15 cellular contexts compared by ENCODE assay signal in genomic region chr19:16261584-16262370, GRCh38.
DNase-seq lines count a peak whose midpoint lies in the region; ATAC-seq, FAIRE-seq and TF ChIP-seq lines count a peak whose summit lies in the region.
"Had no signal": no experiment of that assay in that cellular context is flagged by ENCODE, and none has a peak within 500 bp of the region (broad histone marks: within the 10 kb centered on the region; RNA-seq: fewer than 3 reads in every experiment).

No MANE protein-coding gene starts in this region.

- no peak for ATAC-seq in GM21717 (IDR thresholded peaks at IDR 0.05; ENCODE audit: unreplicated experiment)
- ATAC-seq: WTC11 had no signal

- H3K79me1 ChIP-seq in neuronal stem cell (ENCODE audit: low read depth, low read length): peaks cover 2% of the 10 kb centered on the region

- no peak overlapping the region for H3K23ac ChIP-seq in neuronal stem cell (ENCODE audit: low read depth, low read length, poor library complexity)

- no peak overlapping the region for H4K8ac ChIP-seq in neuronal stem cell (ENCODE audit: low read depth, low read length)

- no peak overlapping the region for H2BK15ac ChIP-seq in neuronal stem cell (ENCODE audit: low read length)

- H2AK5ac ChIP-seq in neuronal stem cell (ENCODE audit: low read depth, low read length): no peak overlapping the region

- H3K9me3 ChIP-seq in Karpas-422 (ENCODE audit: low read length) (no peaks in the 10 kb centered on the region), astrocyte (ENCODE audit: insufficient read depth, low read depth, low read length) (no peaks in the 10 kb centered on the region), neuronal stem cell (replicated peaks in 1 of 2; ENCODE audit: control insufficient read depth in 2 of 2, insufficient read depth in 1 of 2, low read depth in 1 of 2, low read length in 2 of 2) (no peaks in the 10 kb centered on the region), SJCRH30 (replicated peaks) (no peaks in the 10 kb centered on the region; the same call in 1 of the 2 replicates)
- H3K9me3 ChIP-seq: thoracic aorta had no signal

- H3K9me2 ChIP-seq in Karpas-422 (replicated peaks; ENCODE audit: insufficient read depth, low read length): no peaks in the 10 kb centered on the region

- H3K79me2 ChIP-seq in Karpas-422 (ENCODE audit: low read length): no peaks in the 10 kb centered on the region
- H3K79me2 ChIP-seq in astrocyte (ENCODE audit: insufficient read depth, low read length): no peaks in the 10 kb centered on the region

- intact Hi-C loops in activated CD4-positive, alpha-beta T cell treated with anti-CD3 and anti-CD28 coated beads, Interleukin-2, amount 10 ng/mL, durations not matched to agents 24 days and 14 days (cut with micrococcal nuclease): loop anchor here (10.0 kb wide), 1 partner anchor 63 kb away; the partner anchor contains the start of gene KLF2

- H3K14ac ChIP-seq in neuronal stem cell (ENCODE audit: low read length): peak overlapping the region; percentile 31

- H2BK5ac ChIP-seq in neuronal stem cell (ENCODE audit: low read length): peak overlapping the region; percentile 39

- H4K91ac ChIP-seq in neuronal stem cell (ENCODE audit: low read depth, low read length, poor library complexity): no peak overlapping the region

- no peak overlapping the region for H2BK12ac ChIP-seq in neuronal stem cell (ENCODE audit: low read length)

- H2AFZ ChIP-seq in Karpas-422 (ENCODE audit: low read length) (no peak overlapping the region), astrocyte (ENCODE audit: low read depth, low read length) (no peak overlapping the region), neuronal stem cell (ENCODE audit: low read length) (no peak overlapping the region)

- peak overlapping the region; percentile 53 for H3K18ac ChIP-seq in neuronal stem cell (ENCODE audit: low read length)

- H3K36me3 Mint-ChIP-seq in activated CD4-positive, alpha-beta T cell treated with anti-CD3 and anti-CD28 coated beads, Interleukin-2, amount 10 ng/mL, durations not matched to agents 24 days and 14 days (ENCODE audit: low read depth): peaks cover 1% of the 10 kb centered on the region
- H3K36me3 Mint-ChIP-seq in astrocyte (ENCODE audit: low read depth, unreplicated experiment): peaks cover 3% of the 10 kb centered on the region
- H3K36me3 Mint-ChIP-seq: WTC11 had no signal

- H3K4me3 Mint-ChIP-seq in activated CD4-positive, alpha-beta T cell treated with anti-CD3 and anti-CD28 coated beads, Interleukin-2, amount 10 ng/mL, durations not matched to agents 24 days and 14 days: peak overlapping the region; percentile 53
- H3K4me3 Mint-ChIP-seq in astrocyte (ENCODE audit: unreplicated experiment): no peak overlapping the region
- H3K4me3 Mint-ChIP-seq: neural crest cell, WTC11 had no signal

- H3K9ac ChIP-seq in Karpas-422 (ENCODE audit: low read length) (peak overlapping the region; percentile 28; the same call in 1 of the 2 replicates), astrocyte (ENCODE audit: low read length) (no peak overlapping the region), neuronal stem cell (ENCODE audit: low read depth, low read length, poor library complexity) (no peak overlapping the region)

- peak overlapping the region; percentile 58; the same call in 1 of the 2 replicates for H3K4me3 ChIP-seq in Karpas-422 (ENCODE audit: low read length)
- H3K4me3 ChIP-seq in astrocyte (ENCODE audit: insufficient read depth, low read depth, low read length): no peak overlapping the region
- peak overlapping the region in 1 of 2 donors; percentile 43 for H3K4me3 ChIP-seq in neuronal stem cell (ENCODE audit: low read length in 2 of 2)
- no peak overlapping the region for H3K4me3 ChIP-seq in SJCRH30
- H3K4me3 ChIP-seq: thoracic aorta had no signal

- H3K4me1 ChIP-seq in Karpas-422 (ENCODE audit: low read length): peaks cover 72% of the 10 kb centered on the region
- H3K4me1 ChIP-seq in astrocyte (ENCODE audit: insufficient read depth, low read length): peaks cover 4% of the 10 kb centered on the region
- H3K4me1 ChIP-seq in neuronal stem cell (ENCODE audit: control insufficient read depth in 2 of 2, insufficient read depth in 1 of 2, low read depth in 1 of 2, low read length in 2 of 2): no peaks in the 10 kb centered on the region
- no peaks in the 10 kb centered on the region for H3K4me1 ChIP-seq in SJCRH30

- TF ChIP-seq CTCF in astrocyte (IDR thresholded peaks at IDR 0.05; ENCODE audit: insufficient read depth, low read depth, low read length): no peak

- no peak overlapping the region for H3K4ac ChIP-seq in neuronal stem cell (ENCODE audit: low read length)

- H4K20me1 ChIP-seq in Karpas-422 (ENCODE audit: insufficient read depth, low read depth, low read length) (peaks cover 25% of the 10 kb centered on the region; the same call in 1 of the 2 replicates), astrocyte (ENCODE audit: insufficient read depth, low read length) (no peaks in the 10 kb centered on the region)

- H3K27me3 ChIP-seq in Karpas-422 (ENCODE audit: low read length) (no peaks in the 10 kb centered on the region; the same call in 1 of the 2 replicates), astrocyte (ENCODE audit: insufficient read depth, low read length) (peaks cover 3% of the 10 kb centered on the region), neuronal stem cell (ENCODE audit: control insufficient read depth in 3 of 3, insufficient read depth in 3 of 3, low read depth in 1 of 3, low read length in 3 of 3) (peaks cover 0 to 16% (median 0%) of the 10 kb centered on the region in 3 experiments), SJCRH30 (peaks cover 16% of the 10 kb centered on the region)

- H3K4me2 ChIP-seq in Karpas-422 (ENCODE audit: low read depth, low read length, poor library complexity, severe bottlenecking): peak overlapping the region; percentile 75
- H3K4me2 ChIP-seq in astrocyte (ENCODE audit: low read length): no peak overlapping the region
- H3K4me2 ChIP-seq in neuronal stem cell (ENCODE audit: insufficient read depth, low read length, poor library complexity, severe bottlenecking): no peak overlapping the region

- peak overlapping the region; percentile 2 for H3K27ac Mint-ChIP-seq in activated CD4-positive, alpha-beta T cell treated with anti-CD3 and anti-CD28 coated beads, Interleukin-2, amount 10 ng/mL, durations not matched to agents 24 days and 14 days
- peak overlapping the region; percentile 62 for H3K27ac Mint-ChIP-seq in astrocyte (ENCODE audit: unreplicated experiment)
- H3K27ac Mint-ChIP-seq: WTC11 had no signal

- H3K27me3 Mint-ChIP-seq in activated CD4-positive, alpha-beta T cell treated with anti-CD3 and anti-CD28 coated beads, Interleukin-2, amount 10 ng/mL, durations not matched to agents 24 days and 14 days: peaks cover 29% of the 10 kb centered on the region
- H3K27me3 Mint-ChIP-seq in astrocyte (ENCODE audit: low read depth, unreplicated experiment): peaks cover 44% of the 10 kb centered on the region

- peak; percentile 68 for DNase-seq in activated CD4-positive, alpha-beta T cell treated with anti-CD3 and anti-CD28 coated beads, Interleukin-2, amount 10 ng/mL, durations not matched to agents 24 days and 14 days
- DNase-seq in activated CD4-positive, alpha-beta T cell treated with anti-CD3 and anti-CD28 coated beads for 48 hours: no peak
- DNase-seq in Karpas-422 (peak; percentile 75), astrocyte (ENCODE audit: low read depth) (no peak), neuronal stem cell (ENCODE audit: low spot score) (no peak), NCI-H187 (lab: John Stamatoyannopoulos, UW) (no peak), SJCRH30 (no peak)
- DNase-seq: cerebellar nuclear complex, Right ventricle myocardium superior had no signal

- WGBS in neuronal stem cell (ENCODE audit: extremely low coverage in 2 of 2, insufficient read length in 2 of 2, insufficient replicate concordance in 1 of 2), 2 donors: no CpG with 5 or more reads among the region's 18 CpGs

- peaks cover 43% of the 10 kb centered on the region for H3K4me1 Mint-ChIP-seq in activated CD4-positive, alpha-beta T cell treated with anti-CD3 and anti-CD28 coated beads, Interleukin-2, amount 10 ng/mL, durations not matched to agents 24 days and 14 days
- H3K4me1 Mint-ChIP-seq in astrocyte (ENCODE audit: low read depth, unreplicated experiment): peaks cover 2% of the 10 kb centered on the region
- H3K4me1 Mint-ChIP-seq: neural crest cell, WTC11 had no signal

- H2BK120ac ChIP-seq in neuronal stem cell (ENCODE audit: low read depth, low read length): no peak overlapping the region

- no peak for FAIRE-seq in astrocyte (lab: Jason Lieb, UNC)
- FAIRE-seq: A204.1, D721Med had no signal

- no peaks in the 10 kb centered on the region for H3K36me3 ChIP-seq in Karpas-422 (ENCODE audit: insufficient read depth, low read length)
- H3K36me3 ChIP-seq in astrocyte (ENCODE audit: insufficient read depth, low read length): no peaks in the 10 kb centered on the region
- H3K36me3 ChIP-seq in neuronal stem cell (replicated peaks in 1 of 2; ENCODE audit: control insufficient read depth in 2 of 2, insufficient read depth in 2 of 2, low read length in 2 of 2): no peaks in the 10 kb centered on the region
- H3K36me3 ChIP-seq in SJCRH30: no peaks in the 10 kb centered on the region
- H3K36me3 ChIP-seq: thoracic aorta had no signal

- no peaks in the 10 kb centered on the region for H3K9me3 Mint-ChIP-seq in activated CD4-positive, alpha-beta T cell treated with anti-CD3 and anti-CD28 coated beads, Interleukin-2, amount 10 ng/mL, durations not matched to agents 24 days and 14 days
- peaks cover 6% of the 10 kb centered on the region for H3K9me3 Mint-ChIP-seq in astrocyte (ENCODE audit: unreplicated experiment)
- H3K9me3 Mint-ChIP-seq: neural crest cell, WTC11 had no signal

- H3K27ac ChIP-seq in Karpas-422 (ENCODE audit: low read length) (no peak overlapping the region), astrocyte (ENCODE audit: low read depth, low read length) (no peak overlapping the region), neuronal stem cell (replicated peaks; ENCODE audit: low read length) (no peak overlapping the region), SJCRH30 (no peak overlapping the region)
- H3K27ac ChIP-seq: thoracic aorta had no signal

Comparison
In these comparisons a context has a peak if more than half of its experiments do, and no peak if none do; other contexts are left out.
1. DNase-seq: peak in activated CD4-positive, alpha-beta T cell treated with anti-CD3 and anti-CD28 coated beads, Interleukin-2, amount 10 ng/mL, durations not matched to agents 24 days and 14 days (single experiment) and Karpas-422 (single experiment); none in activated CD4-positive, alpha-beta T cell treated with anti-CD3 and anti-CD28 coated beads for 48 hours (single experiment), astrocyte (single experiment), neuronal stem cell (single experiment), NCI-H187 (0 of 2) and SJCRH30 (0 of 2).